23 cellular contexts compared by ENCODE assay signal in genomic region chr12:16523570-16524331, GRCh38.
DNase-seq lines count a peak whose midpoint lies in the region; ATAC-seq, FAIRE-seq and TF ChIP-seq lines count a peak whose summit lies in the region.
"Had no signal": no experiment of that assay in that cellular context is flagged by ENCODE, and none has a peak within 500 bp of the region (broad histone marks: within the 10 kb centered on the region; RNA-seq: fewer than 3 reads in every experiment).

No MANE protein-coding gene starts in this region.

- DNase-seq in bronchial epithelial cell (ENCODE audit: low read depth) (peak; percentile 45), smooth muscle cell (lab: John Stamatoyannopoulos, UW; ENCODE audit: unreplicated experiment) (no peak), upper lobe of right lung (no peak), SJCRH30 (no peak)
- DNase-seq: activated CD4-positive, alpha-beta T cell treated with anti-CD3 and anti-CD28 coated beads, Interleukin-2, amount 50 U/mL, for 48 hours; activated gamma-delta T cell treated with Interleukin-2 at 50 U/mL for 16 hours; activated T-cell treated with anti-CD3 and anti-CD28 coated beads for 4 hours; adrenal gland; CD8-positive, alpha-beta memory T cell; DND-41; H7; NCI-H1694 treated with DMSO at 0.1 percent for 48 hours; ovary; SIG-M5; WERI-Rb-1 had no signal

- no peak for TF ChIP-seq CTCF in KMS-11 (conservative IDR thresholded peaks at IDR 0.05; ENCODE audit: low read depth, low read length)
- TF ChIP-seq CTCF in bronchial epithelial cell (IDR thresholded peaks at IDR 0.05; ENCODE audit: insufficient read depth, low read length, severe bottlenecking), result no peak
- no peak for TF ChIP-seq CTCF in smooth muscle cell (IDR thresholded peaks at IDR 0.05; ENCODE audit: borderline replicate concordance, insufficient read depth, poor library complexity, severe bottlenecking)
- no peak for TF ChIP-seq CTCF in upper lobe of right lung (IDR thresholded peaks at IDR 0.05)

- intact Hi-C loops in upper lobe of right lung (cut with DNase I), result no loop called here

- H2AFZ ChIP-seq in KMS-11 (ENCODE audit: low read depth), result peak overlapping the region; percentile 32; the same call in 1 of the 2 replicates
- peak overlapping the region; percentile 23 for H2AFZ ChIP-seq in smooth muscle cell (ENCODE audit: low read depth)

- H3K79me2 ChIP-seq in KMS-11 (ENCODE audit: insufficient read depth, low read depth) (no peaks in the 10 kb centered on the region), smooth muscle cell (ENCODE audit: low read depth) (no peaks in the 10 kb centered on the region)

- H3K27ac ChIP-seq in KMS-11 (peak overlapping the region; percentile 74), smooth muscle cell (ENCODE audit: low read depth) (no peak overlapping the region), upper lobe of right lung (no peak overlapping the region), SJCRH30 (no peak overlapping the region)
- H3K27ac ChIP-seq: adrenal gland, ovary, thoracic aorta, WERI-Rb-1 had no signal

- no peaks in the 10 kb centered on the region for H4K20me1 ChIP-seq in KMS-11 (ENCODE audit: insufficient read depth)
- no peaks in the 10 kb centered on the region for H4K20me1 ChIP-seq in smooth muscle cell (ENCODE audit: low read depth)

- H3K27me3 ChIP-seq in KMS-11 (ENCODE audit: insufficient read depth, low read depth) (no peaks in the 10 kb centered on the region), bronchial epithelial cell (ENCODE audit: control insufficient read depth, insufficient read depth, low read length) (no peaks in the 10 kb centered on the region), smooth muscle cell (ENCODE audit: low read depth) (no peaks in the 10 kb centered on the region), upper lobe of right lung (no peaks in the 10 kb centered on the region), SJCRH30 (no peaks in the 10 kb centered on the region)
- H3K27me3 ChIP-seq: adrenal gland, ovary had no signal

- no peaks in the 10 kb centered on the region for H3F3A ChIP-seq in smooth muscle cell (ENCODE audit: low read depth)

- no peak for FAIRE-seq in bronchial epithelial cell (lab: Jason Lieb, UNC)
- FAIRE-seq: frontal cortex had no signal

- H3K9me3 ChIP-seq in smooth muscle cell (replicated peaks; ENCODE audit: low read depth) (no peaks in the 10 kb centered on the region), upper lobe of right lung (no peaks in the 10 kb centered on the region), SJCRH30 (replicated peaks) (no peaks in the 10 kb centered on the region)
- H3K9me3 ChIP-seq: adrenal gland, ovary, thoracic aorta had no signal

- no peak overlapping the region for H3K4me3 ChIP-seq in KMS-11 (IDR thresholded peaks at IDR 0.05; ENCODE audit: insufficient read depth, low read depth, low read length)
- no peak overlapping the region for H3K4me3 ChIP-seq in bronchial epithelial cell (ENCODE audit: low read depth, low read length)
- no peak overlapping the region for H3K4me3 ChIP-seq in smooth muscle cell
- no peak overlapping the region for H3K4me3 ChIP-seq in upper lobe of right lung
- no peak overlapping the region for H3K4me3 ChIP-seq in SJCRH30
- H3K4me3 ChIP-seq: adrenal gland, ovary, thoracic aorta had no signal

- 72% methylated on average over 4 of the region's 4 CpGs for WGBS in smooth muscle cell (ENCODE audit: low lambda C conversion rate)

- ATAC-seq in GM18868 (IDR thresholded peaks at IDR 0.05; ENCODE audit: unreplicated experiment), result peak; percentile 34
- ATAC-seq in HG02642 (IDR thresholded peaks at IDR 0.05; ENCODE audit: poor library complexity, unreplicated experiment), result no peak
- no peak for ATAC-seq in upper lobe of right lung
- ATAC-seq: natural killer cell treated with Interleukin-12 subunit alpha and Interleukin-12 subunit beta and Interleukin-15 and Interleukin-18, amount 100 ng/mL, for 72 hours; sciatic nerve; stimulated activated effector memory CD8-positive, alpha-beta T cell treated with anti-CD3 and anti-CD28 coated beads, Interleukin-12 subunit alpha, Interleukin-12 subunit beta, amount 100 ng/mL, for 72 hours had no signal

- H3K36me3 ChIP-seq in KMS-11 (ENCODE audit: insufficient read depth) (no peaks in the 10 kb centered on the region), bronchial epithelial cell (ENCODE audit: control insufficient read depth, insufficient read depth, low read length) (no peaks in the 10 kb centered on the region), smooth muscle cell (ENCODE audit: low read depth) (no peaks in the 10 kb centered on the region), upper lobe of right lung (no peaks in the 10 kb centered on the region), SJCRH30 (no peaks in the 10 kb centered on the region)
- H3K36me3 ChIP-seq: adrenal gland, ovary, thoracic aorta, WERI-Rb-1 had no signal

- H3K9ac ChIP-seq in KMS-11 (peak overlapping the region; percentile 36; the same call in 1 of the 2 replicates), smooth muscle cell (ENCODE audit: low read depth) (no peak overlapping the region)

- peak overlapping the region; percentile 43 for H3K4me2 ChIP-seq in KMS-11
- H3K4me2 ChIP-seq in smooth muscle cell, result peak overlapping the region; percentile 31

- H3K4me1 ChIP-seq in KMS-11 (ENCODE audit: low read depth, poor library complexity, severe bottlenecking) (peaks cover 25% of the 10 kb centered on the region), smooth muscle cell (ENCODE audit: low read depth) (peaks cover 5% of the 10 kb centered on the region), upper lobe of right lung (no peaks in the 10 kb centered on the region), SJCRH30 (peaks cover 1% of the 10 kb centered on the region)
- H3K4me1 ChIP-seq: adrenal gland had no signal
